Comparison of ENCODE assay signal across 9 cellular contexts in genomic region chr2:75248581-75248980, GRCh38. TPM values are rescaled to one million over a fixed set of nuclear protein-coding genes. Genes with fewer than 3 reads are reported as not detected.
DNase-seq lines count a peak whose midpoint lies in the region; FAIRE-seq and TF ChIP-seq lines count a peak whose summit lies in the region.
"Not testable (repeated sequence)": the region's sequence is repeated elsewhere in the genome, so short reads cannot be mapped to it uniquely, and the experiment has no call there.
"Had no signal": no experiment of that assay in that cellular context is flagged by ENCODE, and none has a peak within 500 bp of the region (broad histone marks: within the 10 kb centered on the region; RNA-seq: fewer than 3 reads in every experiment).

No MANE protein-coding gene starts in this region.

- DNase-seq in AG09309 (ENCODE audit: low read depth) (peak; percentile 18), H4 (ENCODE audit: low spot score) (peak; percentile 51), LHCN-M2 (ENCODE audit: low read depth) (peak; percentile 55), RPMI7951 (ENCODE audit: low read depth) (peak; percentile 54), astrocyte (ENCODE audit: low read depth) (peak; percentile 7), epithelial cell of prostate (ENCODE audit: low read depth, low spot score) (peak; percentile 20), foreskin fibroblast (peak; percentile 55 to 71)

- not testable (repeated sequence) for H3K4me1 Mint-ChIP-seq in astrocyte (ENCODE audit: low read depth, unreplicated experiment)

- not testable (repeated sequence) for FAIRE-seq in astrocyte (lab: Jason Lieb, UNC)

- H3K79me2 ChIP-seq in astrocyte (ENCODE audit: insufficient read depth, low read length), result not testable (repeated sequence)

- H3K9me3 ChIP-seq in astrocyte (ENCODE audit: insufficient read depth, low read depth, low read length), result not testable (repeated sequence)

- not testable (repeated sequence) for H3K36me3 Mint-ChIP-seq in astrocyte (ENCODE audit: low read depth, unreplicated experiment)

- not testable (repeated sequence) for H3K27me3 ChIP-seq in astrocyte (ENCODE audit: insufficient read depth, low read length)

- not testable (repeated sequence) for H3K4me3 ChIP-seq in AG09309 (ENCODE audit: control insufficient read depth, low read depth, low read length); astrocyte (ENCODE audit: insufficient read depth, low read depth, low read length); foreskin fibroblast (ENCODE audit: low read depth in 1 of 2, low read length in 2 of 2)

- H3K4me3 Mint-ChIP-seq in astrocyte (ENCODE audit: unreplicated experiment), result not testable (repeated sequence)

- not testable (repeated sequence) for H3K9ac ChIP-seq in astrocyte (ENCODE audit: low read length)

- not testable (repeated sequence) for H3K9me3 Mint-ChIP-seq in astrocyte (ENCODE audit: unreplicated experiment)

- H3K36me3 ChIP-seq in astrocyte (ENCODE audit: insufficient read depth, low read length), result not testable (repeated sequence)

- not testable (repeated sequence) for H3K27ac Mint-ChIP-seq in astrocyte (ENCODE audit: unreplicated experiment)

- not testable (repeated sequence) for H3K27me3 Mint-ChIP-seq in astrocyte (ENCODE audit: low read depth, unreplicated experiment)

- H3K4me2 ChIP-seq in astrocyte (ENCODE audit: low read length), result not testable (repeated sequence)

- not testable (repeated sequence) for TF ChIP-seq CTCF in AG09309 (IDR thresholded peaks at IDR 0.05; ENCODE audit: control insufficient read depth, insufficient read depth, low read depth, low read length, missing control alignments); astrocyte (IDR thresholded peaks at IDR 0.05; ENCODE audit: insufficient read depth, low read depth, low read length); foreskin fibroblast (IDR thresholded peaks at IDR 0.05; ENCODE audit: low read depth, low read length)

- not testable (repeated sequence) for H4K20me1 ChIP-seq in astrocyte (ENCODE audit: insufficient read depth, low read length)

- H3K4me1 ChIP-seq in astrocyte (ENCODE audit: insufficient read depth, low read length), result not testable (repeated sequence)

- not testable (repeated sequence) for H2AFZ ChIP-seq in astrocyte (ENCODE audit: low read depth, low read length)

- not testable (repeated sequence) for H3K27ac ChIP-seq in astrocyte (ENCODE audit: low read depth, low read length); epithelial cell of prostate

RNA-seq across cellular contexts. Expression of gene TACR1, which starts 49.3 kb away (rescaled TPM):
- total RNA-seq in H4 (2014; rRNA removed; shearing (Covaris generic)), result 0.14 TPM in 1 of 2 replicates, not detected in the other
- total RNA-seq in LHCN-M2 (2014; rRNA removed), result not detected in 2 replicates
- polyA plus RNA-seq in LHCN-M2 (2012), result 0.02 TPM
- total RNA-seq in RPMI7951 (2014; rRNA removed; shearing (Covaris generic)), result not detected in 2 replicates
- total RNA-seq in astrocyte, result not detected in 2 replicates
- total RNA-seq: K562, SJCRH30 had no signal
- polyA plus RNA-seq: K562 had no signal

Comparison
In these comparisons a context has a peak if more than half of its experiments do, and no peak if none do; other contexts are left out.
1. DNase-seq: peak in every context shown above with its lines; median percentile 63 in foreskin fibroblast; 55 in LHCN-M2; 54 in RPMI7951; 51 in H4; 20 in epithelial cell of prostate; 18 in AG09309; 7 in astrocyte.